ENCODE assay signal across 1 cellular context in genomic region chr7:80908360-80908797, GRCh38.
TF ChIP-seq lines count a peak whose summit lies in the region.

No MANE protein-coding gene starts in this region.

TF ChIP-seq in SK-N-SH, 30 proteins besides CTCF, POLR2A, EP300 and RAD21 (continued from another document):
- no peak for TF ChIP-seq EZH2phosphoT487 (IDR thresholded peaks at IDR 0.05; ENCODE audit: borderline replicate concordance, low read depth)
- TF ChIP-seq SIN3A (IDR thresholded peaks at IDR 0.05; ENCODE audit: borderline replicate concordance, low read depth, low read length), result no peak
- TF ChIP-seq FOSL2 (IDR thresholded peaks at IDR 0.05; ENCODE audit: borderline replicate concordance, low read depth), result no peak
- no peak for TF ChIP-seq USF2 (IDR thresholded peaks at IDR 0.05; ENCODE audit: borderline replicate concordance, low read depth, low read length)
- TF ChIP-seq CHD2 (IDR thresholded peaks at IDR 0.05; ENCODE audit: low read length, partially characterized antibody), result no peak
